2 cellular contexts compared by ENCODE assay signal in genomic region chr2:42339191-42339912, GRCh38.
TF ChIP-seq lines count a peak whose summit lies in the region.

No MANE protein-coding gene starts in this region.

TF ChIP-seq in HEK293, 187 proteins besides CTCF, POLR2A, EP300 and RAD21:
- TF ChIP-seq ZNF366 (tag by site-specific recombination; conservative IDR thresholded peaks at IDR 0.05) (peak; percentile 48; the same call in 1 of the 2 replicates), EGR2 (tag by site-specific recombination; IDR thresholded peaks at IDR 0.05; ENCODE audit: low read depth) (0 out of 2 replicates have a peak, but pooled peaks have one; percentile 6), ZFHX2 (tag by site-specific recombination; conservative IDR thresholded peaks at IDR 0.05) (peak; percentile 56), ZNF354C (tag by site-specific recombination; IDR thresholded peaks at IDR 0.05; ENCODE audit: borderline replicate concordance, low read depth) (no peak)

TF ChIP-seq in GM12878, 131 proteins besides CTCF, POLR2A, EP300 and RAD21 (continued from another document):
- TF ChIP-seq MEF2B (IDR thresholded peaks at IDR 0.05; ENCODE audit: partially characterized antibody, poor library complexity, severe bottlenecking) (no peak), POLR2AphosphoS5 (IDR thresholded peaks at IDR 0.05; ENCODE audit: low read length) (0 out of 2 replicates have a peak, but pooled peaks have one; percentile 3), FOXM1 (IDR thresholded peaks at IDR 0.05; ENCODE audit: low read depth, low read length) (no peak), BCLAF1 (IDR thresholded peaks at IDR 0.05) (no peak), ZNF687 (IDR thresholded peaks at IDR 0.05) (no peak), NR2C2 (IDR thresholded peaks at IDR 0.05; ENCODE audit: borderline replicate concordance, control insufficient read depth, insufficient read length, low read depth) (no peak)
